In the genomic region with DNA sequence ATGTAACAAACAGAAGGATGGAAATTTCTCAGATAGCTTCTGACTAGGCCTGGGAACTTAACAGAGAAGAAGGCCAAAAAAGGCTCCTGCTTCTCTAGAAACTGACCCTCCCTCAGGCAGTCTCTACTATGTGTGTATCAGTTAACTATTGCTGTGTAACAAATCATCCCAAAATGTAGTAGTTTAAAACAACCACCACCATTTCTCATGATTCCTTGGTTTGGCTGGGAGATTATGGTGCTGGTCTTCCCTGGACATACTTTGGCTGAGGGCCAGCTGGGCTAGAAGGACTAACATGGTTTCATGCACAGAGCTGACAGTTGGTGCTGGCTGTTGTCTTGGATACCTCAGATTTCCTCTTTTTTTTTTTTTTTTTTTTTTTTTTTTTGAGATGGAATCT, we compare ENCODE assay signal across 15 cellular contexts. TPM values are rescaled to one million over a fixed set of nuclear protein-coding genes. Genes with fewer than 3 reads are reported as not detected.
DNase-seq lines count a peak whose midpoint lies in the region; TF ChIP-seq lines count a peak whose summit lies in the region.
"Had no signal": no experiment of that assay in that cellular context is flagged by ENCODE, and none has a peak within 500 bp of the region (broad histone marks: within the 10 kb centered on the region; RNA-seq: fewer than 3 reads in every experiment).

No MANE protein-coding gene starts in this region.

- intact Hi-C loops in spleen (cut with DNase I; ENCODE audit: low total_unique reads) = no loop called here

- no peaks in the 10 kb centered on the region for H3K36me3 ChIP-seq in spleen
- no peaks in the 10 kb centered on the region for H3K36me3 ChIP-seq in brain microvascular endothelial cell (replicated peaks)
- H3K36me3 ChIP-seq: BLaER1 had no signal

- H3K4me1 ChIP-seq in spleen = peaks cover 0 to 8% (median 2%) of the 10 kb centered on the region in 6 donors
- H3K4me1 ChIP-seq: BLaER1 had no signal

- peak; percentile 32 for DNase-seq in DMS53 (lab: John Stamatoyannopoulos, UW)
- no peak for DNase-seq in DMS53 treated with DMSO at 0.1 percent for 48 hours (lab: John Stamatoyannopoulos, UW; ENCODE audit: unreplicated experiment)
- DNase-seq in G401 (ENCODE audit: low spot score) = peak; percentile 12
- peak; percentile 3 for DNase-seq in NCI-H69 (lab: John Stamatoyannopoulos, UW)
- DNase-seq in spleen = no peak
- no peak for DNase-seq in brain microvascular endothelial cell
- DNase-seq in GM10266 (ENCODE audit: extremely low spot score) = no peak
- DNase-seq: 8988T; AML-193; Caco-2; CD8-positive, alpha-beta memory T cell; GM23248; KG1 had no signal

- H3K4me3 ChIP-seq in spleen (no peak overlapping the region), brain microvascular endothelial cell (ENCODE audit: low read depth, low read length) (no peak overlapping the region)
- H3K4me3 ChIP-seq: BLaER1, GM12878, GM23248 had no signal

- peak overlapping the region in 6 of 8 donors; percentile 10 to 68 (median 48) for H3K27ac ChIP-seq in spleen
- H3K27ac ChIP-seq in brain microvascular endothelial cell = no peak overlapping the region
- H3K27ac ChIP-seq: BLaER1, GM23248 had no signal

- no peak for TF ChIP-seq CTCF in spleen (IDR thresholded peaks at IDR 0.05 in 8 of 11, conservative IDR thresholded peaks at IDR 0.05 in 3 of 11)
- TF ChIP-seq CTCF in brain microvascular endothelial cell (IDR thresholded peaks at IDR 0.05; ENCODE audit: low read depth, low read length, missing control alignments) = no peak
- TF ChIP-seq CTCF in GM10266 (IDR thresholded peaks at IDR 0.05; ENCODE audit: control insufficient read depth, insufficient read depth, low read depth, missing control alignments) = no peak

- in situ Hi-C loops in G401 (cut with HindIII; ENCODE audit: low sequenced_read_pairs) = no loop called here
- in situ Hi-C loops in brain microvascular endothelial cell (cut with HindIII; ENCODE audit: low pct_ligation_motif_present, low sequenced_read_pairs) = no loop called here

- no peak for TF ChIP-seq POLR2A in spleen (IDR thresholded peaks at IDR 0.05)

- H3K27me3 ChIP-seq in spleen (replicated peaks in 1 of 7) (no peaks in the 10 kb centered on the region), brain microvascular endothelial cell (replicated peaks) (no peaks in the 10 kb centered on the region)
- H3K27me3 ChIP-seq: BLaER1 had no signal

- H3K9me3 ChIP-seq in spleen = no peaks in the 10 kb centered on the region
- H3K9me3 ChIP-seq: BLaER1, Caco-2 had no signal

RNA-seq across cellular contexts. Expression of gene CNN3, which starts 26.2 kb away (rescaled TPM):
- 142 and 206 TPM in 2 replicates for total RNA-seq in G401 (2014; rRNA removed; shearing (Covaris generic))
- total RNA-seq in spleen = 100 to 1,000 TPM in 6 of 7 donors, 10 to 100 TPM in 1; 83.8 to 124 (median 111) TPM
- 10 to 100 TPM; 27.4 to 94.1 (median 54.8) TPM for polyA plus RNA-seq in spleen

Comparison
In these comparisons a context has a peak if more than half of its experiments do, and no peak if none do; other contexts are left out.
1. DNase-seq: peak in DMS53 (single experiment), G401 (single experiment) and NCI-H69 (single experiment); none in DMS53 treated with DMSO at 0.1 percent for 48 hours (single experiment), spleen (single experiment), brain microvascular endothelial cell (single experiment) and GM10266 (single experiment).